Comparison of ENCODE assay signal across 21 cellular contexts in genomic region chr19:36210497-36210896, GRCh38. TPM values are rescaled to one million over a fixed set of nuclear protein-coding genes. Genes with fewer than 3 reads are reported as not detected.
DNase-seq lines count a peak whose midpoint lies in the region; ATAC-seq and TF ChIP-seq lines count a peak whose summit lies in the region.
"Had no signal": no experiment of that assay in that cellular context is flagged by ENCODE, and none has a peak within 500 bp of the region (broad histone marks: within the 10 kb centered on the region; RNA-seq: fewer than 3 reads in every experiment).

No MANE protein-coding gene starts in this region.

- ATAC-seq in left colon = no peak
- ATAC-seq: CD8-positive, alpha-beta T cell; GM12878 had no signal

- CTCF ChIA-PET in HEK293 (lab: Yijun Ruan, JAX) = interaction anchor here (0.6 to 1.2 kb wide), 3 partner anchors 9 to 178 kb away, joined by 3 to 5 read pairs (median 3); no protein-coding TSS in a partner anchor

- no peaks in the 10 kb centered on the region for H3K27me3 ChIP-seq in dorsolateral prefrontal cortex
- H3K27me3 ChIP-seq: BLaER1 treated with 17β-estradiol and CSF1 and Interleukin-3, amounts not matched to agents 10 nM and 100 nM had no signal

- peak; percentile 54 for DNase-seq in amniotic epithelial cell (ENCODE audit: low read depth)
- no peak for DNase-seq in dorsolateral prefrontal cortex
- peak; percentile 16 for DNase-seq in mesenteric fat pad (ENCODE audit: low spot score)
- no peak for DNase-seq in left colon
- no peak for DNase-seq in H4 (ENCODE audit: low spot score)
- DNase-seq in T-helper 1 cell = no peak
- DNase-seq: Calu3; CD8-positive, alpha-beta T cell; DMS 273 treated with DMSO at 0.1 percent for 48 hours; DMS53; DND-41; EL; GOT3; H9 had no signal

- intact Hi-C loops in dorsolateral prefrontal cortex (cut with DNase I) (no loop called here), left colon (cut with DNase I, micrococcal nuclease) (no loop called here)

- H3K27ac ChIP-seq in HEK293 (ENCODE audit: extremely low read depth, low read depth, low read length) = no peak overlapping the region
- H3K27ac ChIP-seq in dorsolateral prefrontal cortex = peak overlapping the region in 43 of 59 donors; percentile 12 to 99 (median 85)
- H3K27ac ChIP-seq: BLaER1 treated with 17β-estradiol and CSF1 and Interleukin-3, amounts not matched to agents 10 nM and 100 nM had no signal

- peaks cover 5% of the 10 kb centered on the region for H3K4me1 ChIP-seq in HEK293 (ENCODE audit: control insufficient read depth, insufficient read depth, low read length)

- H3K4me3 ChIP-seq in HEK293 (ENCODE audit: low read depth, low read length) = no peak overlapping the region
- no peak overlapping the region for H3K4me3 ChIP-seq in dorsolateral prefrontal cortex
- H3K4me3 ChIP-seq: BLaER1 treated with 17β-estradiol and CSF1 and Interleukin-3, amounts not matched to agents 10 nM and 100 nM; GM12878 had no signal

- no peaks in the 10 kb centered on the region for H3K9me3 ChIP-seq in HEK293 (ENCODE audit: control insufficient read depth, insufficient read depth, low read depth, low read length)
- H3K9me3 ChIP-seq: BLaER1 treated with 17β-estradiol and CSF1 and Interleukin-3, amounts not matched to agents 10 nM and 100 nM had no signal

- TF ChIP-seq CTCF in HEK293 (tag by site-specific recombination; IDR thresholded peaks at IDR 0.05) = no peak
- no peak for TF ChIP-seq CTCF in dorsolateral prefrontal cortex (IDR thresholded peaks at IDR 0.05 in 54 of 56, conservative IDR thresholded peaks at IDR 0.05 in 2 of 56; ENCODE audit: low read depth in 1 of 56, partially characterized antibody in 56 of 56)

- POLR2A ChIA-PET in HEK293 (lab: Yijun Ruan, JAX) = interaction anchor here (0.6 kb wide), 1 partner anchor 18 kb away, joined by 3 read pairs; no protein-coding TSS in a partner anchor

- H3K36me3 ChIP-seq in HEK293 (ENCODE audit: control insufficient read depth in 2 of 2, insufficient read depth in 1 of 2, low read length in 2 of 2) = peaks cover 0 to 26% of the 10 kb centered on the region in 2 experiments; a peak in 1 of 3 replicates

TF ChIP-seq in HEK293, 187 proteins besides CTCF, POLR2A, EP300 and RAD21:
- TF ChIP-seq HIC1 (tag by site-specific recombination; IDR thresholded peaks at IDR 0.05) = no peak
- no peak for TF ChIP-seq ZFP41 (tag by site-specific recombination; IDR thresholded peaks at IDR 0.05; ENCODE audit: borderline replicate concordance)
- TF ChIP-seq ZNF837 (tag by site-specific recombination; IDR thresholded peaks at IDR 0.05) = no peak
- TF ChIP-seq ZNF362 (tag by site-specific recombination; IDR thresholded peaks at IDR 0.05) = 0 out of 2 replicates have a peak, but pooled peaks have one; percentile 83

RNA-seq across cellular contexts. Expression of gene ZNF565, which starts 4.0 kb away (rescaled TPM):
- 10 to 100 TPM in 117 of 120 experiments, 1 to 10 TPM in 3; 9.6 to 25.4 (median 14.5) TPM for total RNA-seq in dorsolateral prefrontal cortex
- 3.6 TPM for total RNA-seq in mesenteric fat pad
- total RNA-seq in left colon = 1 to 10 TPM; 2.8 to 3.4 TPM
- total RNA-seq in H4 (2014; rRNA removed; shearing (Covaris generic)) = 1.4 and 3.8 TPM in 2 replicates

RNA-seq across cellular contexts. Expression of gene ZNF146, which starts 4.4 kb away (rescaled TPM):
- total RNA-seq in dorsolateral prefrontal cortex (100 to 1,000 TPM in 1 of 120 experiments, 10 to 100 TPM in 119; 35.9 to 116 (median 55.5) TPM), mesenteric fat pad (40.3 TPM), left colon (10 to 100 TPM; 33.9 to 40.6 TPM)
- total RNA-seq in H4 (2014; rRNA removed; shearing (Covaris generic)) = 111 and 163 TPM in 2 replicates

RNA-seq across cellular contexts. Expression of gene COX7A1, which starts 58.2 kb away (rescaled TPM):
- total RNA-seq in dorsolateral prefrontal cortex = 100 to 1,000 TPM in 85 of 120 experiments, 10 to 100 TPM in 35; 37.0 to 216 (median 117) TPM
- total RNA-seq in mesenteric fat pad = 273 TPM
- 10 to 100 TPM in 1 of 2 donors, 1 to 10 TPM in 1; 5.5 to 21.3 TPM for total RNA-seq in left colon
- not detected in 2 replicates for total RNA-seq in H4 (2014; rRNA removed; shearing (Covaris generic))
- total RNA-seq: A172; B cell; Calu3; CD8-positive, alpha-beta T cell; G401; GM12878; H9; HT-29 had no signal

Comparison
In these comparisons a context has a peak if more than half of its experiments do, and no peak if none do; other contexts are left out.
1. DNase-seq: peak in amniotic epithelial cell (single experiment) and mesenteric fat pad (single experiment); none in dorsolateral prefrontal cortex (0 of 10), left colon (0 of 2), H4 (single experiment) and T-helper 1 cell (0 of 5).